Comparison of ENCODE assay signal across 19 cellular contexts in the genomic region with DNA sequence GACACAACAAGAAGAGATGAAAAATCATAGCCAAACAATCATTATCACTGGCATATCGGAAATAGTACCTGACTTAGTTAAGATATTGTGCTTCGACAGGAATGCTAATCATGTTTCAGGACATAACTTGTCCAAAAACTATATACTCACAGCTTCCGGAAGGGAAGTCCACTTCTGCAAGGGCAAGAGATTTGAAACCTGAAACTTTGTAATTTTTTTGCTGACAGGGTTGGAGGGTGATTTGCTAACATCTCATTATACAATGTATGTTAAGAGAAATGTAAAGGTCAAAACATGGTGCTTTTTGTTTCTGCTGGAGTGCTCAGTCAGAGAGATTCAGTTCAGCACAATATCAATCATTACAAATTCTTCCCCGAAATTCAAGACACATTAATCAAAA.
"Had no signal": no experiment of that assay in that cellular context is flagged by ENCODE, and none has a peak within 500 bp of the region (broad histone marks: within the 10 kb centered on the region; RNA-seq: fewer than 3 reads in every experiment).

No MANE protein-coding gene starts in this region.

- H3K4me3 ChIP-seq: K562 had no signal

- H3K27ac ChIP-seq: HL-60, KMS-11 had no signal

- H3K9me3 ChIP-seq: SK-N-SH had no signal

- ATAC-seq: K562, Panc1, PC-3 had no signal

- H3K4me2 ChIP-seq: KMS-11, SK-N-SH had no signal

- H3K9me2 ChIP-seq: SK-N-SH had no signal

- H3K9ac ChIP-seq: KMS-11, SK-N-SH had no signal

- DNase-seq: Kasumi-1; NCI-H1092 treated with DMSO at 0.1 percent for 48 hours; NCI-H1436; NCI-H187; NCI-H2029; NCI-H2081 treated with DMSO at 0.1 percent for 48 hours; NCI-H2227 treated with DMSO at 0.1 percent for 48 hours; NCI-H524; NCI-H526 treated with DMSO at 0.1 percent for 48 hours; NCI-H774; NK-92 treated with Interleukin-12 subunit alpha and Interleukin-12 subunit beta, amount 100 ng/mL, for 24 hours; PC-3; SHP77; SK-N-SH; SW 1271 had no signal
